ENCODE assay signal across 9 cellular contexts in the genomic region with DNA sequence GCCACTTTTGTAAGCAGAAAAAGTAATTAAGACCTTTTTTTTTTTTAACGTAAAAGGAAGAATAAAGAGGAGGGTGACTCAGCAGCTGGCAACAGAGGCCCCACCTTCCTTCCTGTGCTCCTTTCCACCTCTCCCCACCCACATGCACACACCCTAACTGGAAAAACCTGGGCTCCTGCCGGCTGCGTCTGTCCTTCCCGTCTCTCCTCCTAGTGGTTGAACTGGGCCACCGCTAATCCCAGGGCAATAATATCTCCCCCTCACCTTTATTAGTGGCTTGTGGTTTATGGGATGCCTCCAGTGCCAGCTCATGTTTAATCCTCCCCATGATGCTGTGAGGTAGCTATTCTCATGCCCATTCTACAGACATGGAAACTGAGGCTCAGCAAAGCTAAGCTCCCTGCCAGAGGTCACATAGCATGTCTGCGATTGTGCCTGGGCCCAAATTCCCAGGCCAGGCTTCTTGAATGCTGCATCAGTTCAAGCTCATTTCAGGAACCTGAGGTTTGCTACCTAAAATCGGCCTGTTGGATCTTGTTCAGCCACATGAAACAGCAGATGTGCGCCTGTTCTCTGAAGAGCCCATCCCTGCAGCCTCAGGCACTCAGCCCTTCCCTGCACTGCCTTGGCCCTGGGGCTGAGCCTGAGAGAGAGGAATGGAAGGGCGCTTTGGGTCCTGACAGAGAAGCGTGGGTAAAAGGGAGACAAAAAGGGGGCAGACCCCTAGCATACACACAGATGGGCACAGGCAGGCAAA.
DNase-seq lines count a peak whose midpoint lies in the region; ATAC-seq and TF ChIP-seq lines count a peak whose summit lies in the region.
"Had no signal": no experiment of that assay in that cellular context is flagged by ENCODE, and none has a peak within 500 bp of the region (broad histone marks: within the 10 kb centered on the region; RNA-seq: fewer than 3 reads in every experiment).

No MANE protein-coding gene starts in this region.

- DNase-seq in COLO829 (ENCODE audit: low spot score) (peak; percentile 46), HT1080 (ENCODE audit: low read depth) (peak; percentile 93), kidney tubule cell (ENCODE audit: low spot score) (peak; percentile 96), AML-193 (lab: John Stamatoyannopoulos, UW) (no peak), spleen (no peak)
- peak; percentile 22 for DNase-seq in activated CD8-positive, alpha-beta T cell treated with anti-CD3 and anti-CD28 coated beads for 36 hours

- H3K4me3 Mint-ChIP-seq in activated CD8-positive, alpha-beta T cell treated with anti-CD3 and anti-CD28 coated beads for 36 hours, result no peak overlapping the region
- H3K4me3 Mint-ChIP-seq: IgD-negative memory B cell had no signal

- ATAC-seq in activated CD8-positive, alpha-beta T cell treated with anti-CD3 and anti-CD28 coated beads for 36 hours, result no peak
- ATAC-seq in GM21381 (IDR thresholded peaks at IDR 0.05; ENCODE audit: unreplicated experiment) (no peak), GM18909 (IDR thresholded peaks at IDR 0.05; ENCODE audit: poor library complexity, unreplicated experiment) (no peak)

- no peak overlapping the region for H3K27ac Mint-ChIP-seq in activated CD8-positive, alpha-beta T cell treated with anti-CD3 and anti-CD28 coated beads for 36 hours
- H3K27ac Mint-ChIP-seq: IgD-negative memory B cell had no signal

- H3K27ac ChIP-seq in spleen, result peak overlapping the region in 1 of 8 donors; percentile 26

- WGBS in spleen, 5 donors, result 41 to 53% (median 50%) methylated on average over 10 of the region's 10 CpGs

- no peaks in the 10 kb centered on the region for H3K27me3 ChIP-seq in spleen (replicated peaks in 1 of 7)

- no peaks in the 10 kb centered on the region for H3K36me3 ChIP-seq in spleen

- H3K27me3 Mint-ChIP-seq in activated CD8-positive, alpha-beta T cell treated with anti-CD3 and anti-CD28 coated beads for 36 hours, result peaks cover 1% of the 10 kb centered on the region

- no peak for TF ChIP-seq POLR2A in spleen (IDR thresholded peaks at IDR 0.05)

- peaks cover 0 to 24% (median 15%) of the 10 kb centered on the region in 6 donors for H3K4me1 ChIP-seq in spleen

- peaks cover 0 to 5% (median 0%) of the 10 kb centered on the region in 8 donors for H3K9me3 ChIP-seq in spleen

- TF ChIP-seq CTCF in activated CD8-positive, alpha-beta T cell treated with anti-CD3 and anti-CD28 coated beads for 36 hours (IDR thresholded peaks at IDR 0.05), result no peak
- peak in 4 of 11 experiments; percentile 13 to 34 (median 29) for TF ChIP-seq CTCF in spleen (IDR thresholded peaks at IDR 0.05 in 8 of 11, conservative IDR thresholded peaks at IDR 0.05 in 3 of 11)

- intact Hi-C loops in activated CD8-positive, alpha-beta T cell treated with anti-CD3 and anti-CD28 coated beads for 36 hours (cut with micrococcal nuclease), result loop anchor here (10.0 kb wide), 1 partner anchor 125 kb away; no protein-coding TSS in a partner anchor
- intact Hi-C loops in spleen (cut with DNase I; ENCODE audit: low total_unique reads), result loop anchor here (5.0 kb wide), 1 partner anchor 122 kb away; no protein-coding TSS in a partner anchor

- no peaks in the 10 kb centered on the region for H3K36me3 Mint-ChIP-seq in activated CD8-positive, alpha-beta T cell treated with anti-CD3 and anti-CD28 coated beads for 36 hours (ENCODE audit: low read depth)

- CTCF ChIA-PET in activated CD8-positive, alpha-beta T cell treated with anti-CD3 and anti-CD28 coated beads for 36 hours (lab: Charles Lee), result interaction anchor here (0.9 to 8.6 kb wide), 12 partner anchors 11 to 147 kb away, joined by 3 to 71 read pairs (median 6); partner anchors contain the start of gene CSNK1A1

- no peaks in the 10 kb centered on the region for H3K9me3 Mint-ChIP-seq in activated CD8-positive, alpha-beta T cell treated with anti-CD3 and anti-CD28 coated beads for 36 hours
- H3K9me3 Mint-ChIP-seq: IgD-negative memory B cell had no signal

- H3K4me3 ChIP-seq in spleen, result no peak overlapping the region

- peaks cover 13% of the 10 kb centered on the region for H3K4me1 Mint-ChIP-seq in activated CD8-positive, alpha-beta T cell treated with anti-CD3 and anti-CD28 coated beads for 36 hours (ENCODE audit: low read depth)

- POLR2A ChIA-PET in activated CD8-positive, alpha-beta T cell treated with anti-CD3 and anti-CD28 coated beads for 36 hours (lab: Charles Lee), result interaction anchor here (0.9 to 1.1 kb wide), 3 partner anchors 18 to 178 kb away, joined by 3 to 4 read pairs (median 3); no protein-coding TSS in a partner anchor

Comparison
In these comparisons a context has a peak if more than half of its experiments do, and no peak if none do; other contexts are left out.
1. DNase-seq: peak in COLO829 (single experiment), HT1080 (single experiment), activated CD8-positive, alpha-beta T cell treated with anti-CD3 and anti-CD28 coated beads for 36 hours (single experiment) and kidney tubule cell (single experiment); none in AML-193 (0 of 2) and spleen (single experiment).